In the genomic region with DNA sequence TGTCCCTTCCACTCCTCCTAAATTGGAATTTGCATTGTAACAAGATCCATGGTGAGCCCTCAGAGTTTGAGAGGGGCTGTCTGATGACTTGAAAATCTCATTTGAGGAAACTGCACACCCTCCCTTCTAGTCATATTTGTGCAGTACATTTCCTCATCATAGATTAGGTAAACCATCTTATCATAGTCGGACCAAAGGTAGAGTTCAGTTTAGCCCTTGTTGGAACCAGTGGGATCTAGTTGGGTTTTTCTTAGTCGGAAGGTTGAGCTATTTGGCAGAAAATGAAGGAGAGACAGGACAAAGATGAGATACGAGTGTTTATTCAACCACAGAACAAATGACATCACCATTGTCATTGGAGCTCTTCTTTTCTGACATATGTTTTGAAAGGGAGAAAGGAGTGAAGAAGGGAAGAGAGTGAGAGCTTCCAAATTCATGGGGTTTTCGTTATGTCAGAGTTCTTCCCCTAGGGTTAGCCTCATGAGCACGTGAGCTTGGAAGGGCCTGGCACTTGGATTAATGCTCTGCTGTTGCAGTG, we compare ENCODE assay signal across 20 cellular contexts. TPM values are rescaled to one million over a fixed set of nuclear protein-coding genes. Genes with fewer than 3 reads are reported as not detected.
DNase-seq lines count a peak whose midpoint lies in the region; ATAC-seq, FAIRE-seq and TF ChIP-seq lines count a peak whose summit lies in the region.
"Had no signal": no experiment of that assay in that cellular context is flagged by ENCODE, and none has a peak within 500 bp of the region (broad histone marks: within the 10 kb centered on the region; RNA-seq: fewer than 3 reads in every experiment).

No MANE protein-coding gene starts in this region.

- WGBS in A549 (ENCODE audit: missing lambda C conversion rate): 84% methylated on average over 5 of the region's 5 CpGs
- WGBS in psoas muscle, 3 donors: 63 to 74% (median 69%) methylated on average over 5 of the region's 5 CpGs

- H3K27me3 ChIP-seq in mucosa of stomach (ENCODE audit: control insufficient read depth, insufficient read depth, low read length) (no peaks in the 10 kb centered on the region), H7 (ENCODE audit: control insufficient read depth, insufficient read depth, low read length) (no peaks in the 10 kb centered on the region), psoas muscle (ENCODE audit: insufficient read depth in 3 of 3, low read length in 2 of 3) (peaks cover 0 to 21% (median 2%) of the 10 kb centered on the region in 3 donors)
- H3K27me3 ChIP-seq: MG63 had no signal

- no peaks in the 10 kb centered on the region; the same call in 1 of the 2 replicates for H3K36me3 Mint-ChIP-seq in HFFc6 (ENCODE audit: low read depth)
- no peaks in the 10 kb centered on the region for H3K36me3 Mint-ChIP-seq in central memory CD8-positive, alpha-beta T cell (ENCODE audit: insufficient read depth)

- TF ChIP-seq CTCF in A549 (IDR thresholded peaks at IDR 0.05): no peak
- no peak for TF ChIP-seq CTCF in HFFc6 (IDR thresholded peaks at IDR 0.05)
- no peak for TF ChIP-seq CTCF in psoas muscle (IDR thresholded peaks at IDR 0.05)

- peak overlapping the region; percentile 85 for H3K4me2 ChIP-seq in A549

- H3K4me1 Mint-ChIP-seq in HFFc6 (ENCODE audit: low read depth): peaks cover 42% of the 10 kb centered on the region
- H3K4me1 Mint-ChIP-seq in central memory CD8-positive, alpha-beta T cell: no peaks in the 10 kb centered on the region

- H3K9me3 ChIP-seq in A549 (no peaks in the 10 kb centered on the region), mucosa of stomach (ENCODE audit: control insufficient read depth, low read length) (no peaks in the 10 kb centered on the region), psoas muscle (no peaks in the 10 kb centered on the region)
- H3K9me3 ChIP-seq: MG63 had no signal

- ATAC-seq in A549: no peak
- no peak for ATAC-seq in central memory CD8-positive, alpha-beta T cell (replicated peaks; ENCODE audit: extremely low read depth, poor library complexity, severe bottlenecking)
- no peak for ATAC-seq in psoas muscle
- no peak for ATAC-seq in GM18909 (IDR thresholded peaks at IDR 0.05; ENCODE audit: poor library complexity, unreplicated experiment)

- H3K4me3 Mint-ChIP-seq in HFFc6: no peak overlapping the region
- H3K4me3 Mint-ChIP-seq in central memory CD8-positive, alpha-beta T cell: no peak overlapping the region
- H3K4me3 Mint-ChIP-seq: H9 had no signal

- H3K4me3 ChIP-seq in A549: no peak overlapping the region
- no peak overlapping the region for H3K4me3 ChIP-seq in mucosa of stomach (ENCODE audit: low read length)
- no peak overlapping the region for H3K4me3 ChIP-seq in H7 (ENCODE audit: insufficient read depth, low read depth, low read length)
- no peak overlapping the region for H3K4me3 ChIP-seq in psoas muscle
- H3K4me3 ChIP-seq: MG63 had no signal

- TF ChIP-seq POLR2A in A549 (IDR thresholded peaks at IDR 0.05; ENCODE audit: low read length): no peak

- peaks cover 2% of the 10 kb centered on the region for H3K27me3 Mint-ChIP-seq in HFFc6 (ENCODE audit: insufficient read depth)
- peaks cover 56% of the 10 kb centered on the region for H3K27me3 Mint-ChIP-seq in central memory CD8-positive, alpha-beta T cell

- intact Hi-C loops in psoas muscle (cut with DNase I): loop anchor here in 1 of 2 donors (10.0 kb wide), 2 partner anchors 424 to 654 kb away; no protein-coding TSS in a partner anchor

- peak; percentile 84 for FAIRE-seq in A549 (lab: Jason Lieb, UNC)

- no peak for TF ChIP-seq EP300 in A549 (IDR thresholded peaks at IDR 0.05)

- CTCF ChIA-PET in A549 (lab: Yijun Ruan, JAX): interaction anchor here (0.8 to 6.6 kb wide), 17 partner anchors 9 to 769 kb away, joined by 3 to 94 read pairs (median 4); partner anchors contain the start of gene KRT20

- TF ChIP-seq RAD21 in A549 (conservative IDR thresholded peaks at IDR 0.05 in 1 of 2, IDR thresholded peaks at IDR 0.05 in 1 of 2): no peak

- no peak for DNase-seq in A549 (ENCODE audit: low read depth in 1 of 2, low spot score in 1 of 2)
- DNase-seq in HFFc6: no peak
- DNase-seq in central memory CD8-positive, alpha-beta T cell (ENCODE audit: low spot score in 2 of 2): no peak
- no peak for DNase-seq in H7
- DNase-seq in central memory CD4-positive, alpha-beta T cell: no peak
- DNase-seq in psoas muscle: no peak
- DNase-seq: C1 segment of cervical spinal cord, DMS153, H9, MG63, NCI-H1092, NCI-H146, NCI-H2107, NCI-H226, NCI-H526 treated with DMSO at 0.1 percent for 48 hours had no signal

- H3K4me1 ChIP-seq in A549 (peaks cover 38% of the 10 kb centered on the region), mucosa of stomach (ENCODE audit: control insufficient read depth, insufficient read depth, low read length) (peaks cover 41% of the 10 kb centered on the region), psoas muscle (no peaks in the 10 kb centered on the region)

- peak overlapping the region; percentile 91 to 93 for H3K27ac ChIP-seq in A549
- no peak overlapping the region for H3K27ac ChIP-seq in psoas muscle
- H3K27ac ChIP-seq: RWPE1 had no signal

- peak overlapping the region; percentile 12 for H3K9ac ChIP-seq in mucosa of stomach (ENCODE audit: low read length)

- H3K36me3 ChIP-seq in mucosa of stomach (ENCODE audit: control insufficient read depth, insufficient read depth, low read length) (no peaks in the 10 kb centered on the region), H7 (replicated peaks; ENCODE audit: control insufficient read depth, insufficient read depth, low read length) (no peaks in the 10 kb centered on the region), psoas muscle (ENCODE audit: insufficient read depth in 1 of 2, low read depth in 1 of 2) (no peaks in the 10 kb centered on the region)
- H3K36me3 ChIP-seq: MG63 had no signal

- POLR2A ChIA-PET in A549 (lab: Yijun Ruan, JAX): no interaction called here

- peak overlapping the region; percentile 92 for H3K27ac Mint-ChIP-seq in HFFc6
- H3K27ac Mint-ChIP-seq in central memory CD8-positive, alpha-beta T cell (ENCODE audit: low read depth): peak overlapping the region; percentile 4
- H3K27ac Mint-ChIP-seq: H9 had no signal

- H3K9me3 Mint-ChIP-seq in HFFc6: no peaks in the 10 kb centered on the region
- H3K9me3 Mint-ChIP-seq in central memory CD8-positive, alpha-beta T cell: no peaks in the 10 kb centered on the region
- H3K9me3 Mint-ChIP-seq: H9 had no signal

TF ChIP-seq in A549, 52 proteins besides CTCF, POLR2A, EP300 and RAD21:
- TF ChIP-seq FOSL2 (IDR thresholded peaks at IDR 0.05) (no peak), FOSL2 (CRISPR knock-in tag; IDR thresholded peaks at IDR 0.05) (no peak), BCL3 (IDR thresholded peaks at IDR 0.05) (no peak), PHF8 (IDR thresholded peaks at IDR 0.05; ENCODE audit: borderline replicate concordance, low read depth) (no peak), CEBPB (IDR thresholded peaks at IDR 0.05) (no peak), HOXA7 (CRISPR knock-in tag; IDR thresholded peaks at IDR 0.05) (no peak), NPAS2 (CRISPR knock-in tag; IDR thresholded peaks at IDR 0.05; ENCODE audit: borderline replicate concordance) (no peak), ESRRA (IDR thresholded peaks at IDR 0.05; ENCODE audit: borderline replicate concordance, low read length) (no peak)
- TF ChIP-seq, protein P1, sequence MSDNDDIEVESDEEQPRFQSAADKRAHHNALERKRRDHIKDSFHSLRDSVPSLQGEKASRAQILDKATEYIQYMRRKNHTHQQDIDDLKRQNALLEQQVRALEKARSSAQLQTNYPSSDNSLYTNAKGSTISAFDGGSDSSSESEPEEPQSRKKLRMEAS (IDR thresholded peaks at IDR 0.05): no peak

RNA-seq across cellular contexts. Expression of gene KRT20, which starts 15.8 kb away (rescaled TPM):
- polyA plus RNA-seq in A549 (2011; rRNA removed) (0.28 and 0.34 TPM in 2 replicates), A549 (2017; fragmentation: RNase III; extraction: RNeasy Plus Mini Kit Qiagen cat#74134 plus additional on column Dnase treatment) (not detected in 3 replicates), psoas muscle (under 1 TPM in 2 of 3 donors, not detected in 1; 0.08 to 0.35 TPM)
- polyA plus RNA-seq in A549 (2012; cell fraction: cytosol; rRNA removed): 0.01 TPM in 1 of 2 replicates, not detected in the other
- 0.04 and 0.06 TPM in 2 replicates for polyA plus RNA-seq in A549 (2012; cell fraction: nucleus; rRNA removed)
- polyA minus RNA-seq in A549 (2011; rRNA and poly(A)+ RNA removed): not detected in 2 replicates
- total RNA-seq in HFFc6 (2021; fragmentation: NEBNext Ultra II Directional; extraction: Animal tissue kit (Norgen Biotek cat#: 25700)): not detected
- not detected in 2 replicates for total RNA-seq in H7 (2014; rRNA removed; shearing (Covaris generic))
- total RNA-seq in psoas muscle: under 1 TPM in 1 of 4 donors, not detected in 3; 0.21 TPM
- total RNA-seq: A673, H9, OCI-LY7 had no signal

RNA-seq across cellular contexts. Expression of gene KRT12, which starts 33.9 kb away (rescaled TPM):
- polyA plus RNA-seq in A549 (2011; rRNA removed) (not detected in 2 replicates), A549 (2017; fragmentation: RNase III; extraction: RNeasy Plus Mini Kit Qiagen cat#74134 plus additional on column Dnase treatment) (not detected in 3 replicates), psoas muscle (not detected)
- not detected in 2 replicates for polyA plus RNA-seq in A549 (2012; cell fraction: cytosol; rRNA removed)
- not detected in 2 replicates for polyA plus RNA-seq in A549 (2012; cell fraction: nucleus; rRNA removed)
- not detected in 2 replicates for polyA minus RNA-seq in A549 (2011; rRNA and poly(A)+ RNA removed)
- not detected for total RNA-seq in HFFc6 (2021; fragmentation: NEBNext Ultra II Directional; extraction: Animal tissue kit (Norgen Biotek cat#: 25700))
- total RNA-seq in H7 (2014; rRNA removed; shearing (Covaris generic)): not detected in 2 replicates
- total RNA-seq in psoas muscle: not detected
- total RNA-seq: A673, H9, OCI-LY7 had no signal

RNA-seq across cellular contexts. Expression of gene KRT23, which starts 36.6 kb away (rescaled TPM):
- polyA plus RNA-seq in A549 (2011; rRNA removed) (not detected in 2 replicates), A549 (2017; fragmentation: RNase III; extraction: RNeasy Plus Mini Kit Qiagen cat#74134 plus additional on column Dnase treatment) (not detected in 3 replicates), psoas muscle (under 1 TPM in 1 of 3 donors, not detected in 2; 0.03 TPM)
- not detected in 2 replicates for polyA plus RNA-seq in A549 (2012; cell fraction: cytosol; rRNA removed)
- not detected in 2 replicates for polyA plus RNA-seq in A549 (2012; cell fraction: nucleus; rRNA removed)
- polyA minus RNA-seq in A549 (2011; rRNA and poly(A)+ RNA removed): not detected in 2 replicates
- total RNA-seq in HFFc6 (2021; fragmentation: NEBNext Ultra II Directional; extraction: Animal tissue kit (Norgen Biotek cat#: 25700)): under 1 TPM in 1 of 6 experiments, not detected in 5; 0.14 TPM
- total RNA-seq in H7 (2014; rRNA removed; shearing (Covaris generic)): not detected in 2 replicates
- 1 to 10 TPM in 1 of 4 donors, under 1 TPM in 1, not detected in 2; 0.25 to 1.5 TPM for total RNA-seq in psoas muscle
- total RNA-seq: A673, H9, OCI-LY7 had no signal
